Comparison of ENCODE assay signal across 29 cellular contexts in the genomic region with DNA sequence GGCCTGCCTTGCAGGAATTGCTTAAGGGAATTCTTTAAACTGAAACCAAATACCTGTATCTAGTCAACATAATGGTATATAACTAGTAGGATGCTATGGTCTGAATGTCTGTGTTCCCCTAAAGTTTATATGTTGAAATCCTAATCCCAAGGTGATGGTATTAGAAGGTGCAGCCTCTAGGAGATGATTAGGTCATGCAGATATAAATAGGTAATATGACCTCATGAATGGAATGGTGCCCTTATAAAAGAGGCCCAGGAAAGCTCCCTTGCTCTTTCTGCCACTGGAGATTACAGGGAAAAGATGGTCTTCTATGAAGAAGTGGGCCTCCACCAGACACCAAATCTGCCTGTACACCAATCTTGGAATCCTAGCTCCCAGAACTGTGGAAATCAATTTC.
"Had no signal": no experiment of that assay in that cellular context is flagged by ENCODE, and none has a peak within 500 bp of the region (broad histone marks: within the 10 kb centered on the region; RNA-seq: fewer than 3 reads in every experiment).

No MANE protein-coding gene starts in this region.

- H3K9me3 ChIP-seq: body of pancreas, SJSA1, SK-N-SH had no signal

- H3K27me3 ChIP-seq: adrenal gland, body of pancreas, breast epithelium, SJSA1 had no signal

- H3K36me3 ChIP-seq: adrenal gland, breast epithelium, SJSA1 had no signal

- H3K4me3 ChIP-seq: adrenal gland, body of pancreas, breast epithelium, SJSA1 had no signal

- H3K9ac ChIP-seq: KMS-11, SK-N-SH had no signal

- DNase-seq: activated CD4-positive, alpha-beta T cell treated with anti-CD3 and anti-CD28 coated beads for 36 hours; activated CD4-positive, alpha-beta T cell treated with anti-CD3 and anti-CD28 coated beads, Interleukin-2, amount 10 ng/mL, durations not matched to agents 7 days and 5 days; activated CD4-positive, alpha-beta T cell treated with anti-CD3 and anti-CD28 coated beads, Interleukin-2, amount 50 U/mL, for 48 hours; activated CD8-positive, alpha-beta T cell treated with anti-CD3 and anti-CD28 coated beads, Interleukin-2, amount 10 ng/mL, durations not matched to agents 7 days and 5 days; activated gamma-delta T cell treated with Interleukin-2 at 50 U/mL for 16 hours; activated naive CD4-positive, alpha-beta T cell treated with anti-CD3 and anti-CD28 coated beads for 36 hours; activated T-cell treated with anti-CD3 and anti-CD28 coated beads, Interleukin-2, amount 50 U/mL, for 24 hours; adrenal gland; body of pancreas; caudate nucleus; MM.1S; MV-4-11; NCI-H1092; NCI-H1436 treated with DMSO at 0.1 percent for 48 hours; NCI-H1694 treated with DMSO at 0.1 percent for 48 hours; NCI-H2029; NCI-H226; NCI-H446 treated with DMSO at 0.1 percent for 48 hours; NCI-H524; SHP77 treated with DMSO at 0.1 percent for 48 hours; SK-N-SH had no signal

- H3K4me2 ChIP-seq: KMS-11, SK-N-SH had no signal

- H3K27ac ChIP-seq: adrenal gland, body of pancreas, breast epithelium, KMS-11, SJSA1 had no signal

- ATAC-seq: activated CD4-positive, alpha-beta T cell treated with anti-CD3 and anti-CD28 coated beads for 36 hours; activated CD4-positive, CD25-positive, alpha-beta regulatory T cell treated with anti-CD3 and anti-CD28 coated beads, Interleukin-2, amount 50 U/mL, for 24 hours; activated CD8-positive, alpha-beta T cell treated with anti-CD3 and anti-CD28 coated beads, Interleukin-2, amount 10 ng/mL, durations not matched to agents 7 days and 5 days; activated naive CD4-positive, alpha-beta T cell treated with anti-CD3 and anti-CD28 coated beads, Interleukin-2, amount 50 U/mL, for 72 hours; body of pancreas; Panc1 had no signal

- H3K4me1 ChIP-seq: adrenal gland, body of pancreas, breast epithelium, SJSA1 had no signal

- FAIRE-seq: astrocyte, TTC549 had no signal
